ENCODE assay signal across 9 cellular contexts in genomic region chr12:118055144-118055557, GRCh38. TPM values are rescaled to one million over a fixed set of nuclear protein-coding genes. Genes with fewer than 3 reads are reported as not detected.
DNase-seq lines count a peak whose midpoint lies in the region; ATAC-seq and TF ChIP-seq lines count a peak whose summit lies in the region.
"Had no signal": no experiment of that assay in that cellular context is flagged by ENCODE, and none has a peak within 500 bp of the region (broad histone marks: within the 10 kb centered on the region; RNA-seq: fewer than 3 reads in every experiment).

No MANE protein-coding gene starts in this region.

- no peaks in the 10 kb centered on the region for H3K36me3 ChIP-seq in colonic mucosa

- peak; percentile 55 for ATAC-seq in GM21723 (IDR thresholded peaks at IDR 0.05; ENCODE audit: unreplicated experiment)
- ATAC-seq in GM18520 (IDR thresholded peaks at IDR 0.05; ENCODE audit: unreplicated experiment) = no peak

- TF ChIP-seq CTCF in colonic mucosa (IDR thresholded peaks at IDR 0.05) = peak; percentile 49
- TF ChIP-seq CTCF in nephron (IDR thresholded peaks at IDR 0.05; ENCODE audit: unreplicated experiment in 3 of 3) = peak; percentile 35 to 48 (median 37)
- peak; percentile 75 for TF ChIP-seq CTCF in type B pancreatic cell (conservative IDR thresholded peaks at IDR 0.05)

- H3K4me1 Mint-ChIP-seq in nephron (peaks cover 29% of the 10 kb centered on the region), type B pancreatic cell (ENCODE audit: unreplicated experiment) (peaks cover 23% of the 10 kb centered on the region)

- peak overlapping the region in 2 of 3 experiments; percentile 35 to 45 for H3K4me3 Mint-ChIP-seq in nephron
- no peak overlapping the region for H3K4me3 Mint-ChIP-seq in type B pancreatic cell
- H3K4me3 Mint-ChIP-seq: dendritic cell treated with granulocyte-macrophage colony-stimulating factor and Interleukin-4, amounts not matched to agents 40 ng/mL and 50 ng/mL, for 4 days had no signal

- H3K27ac ChIP-seq in colonic mucosa = no peak overlapping the region

- peaks cover 31% of the 10 kb centered on the region for H3K36me3 Mint-ChIP-seq in nephron (ENCODE audit: low read depth)
- H3K36me3 Mint-ChIP-seq in type B pancreatic cell = peaks cover 15% of the 10 kb centered on the region

- DNase-seq in EL = peak; percentile 54
- peak; percentile 74 for DNase-seq in NCI-H2029 (lab: John Stamatoyannopoulos, UW)
- DNase-seq in activated CD4-positive, CD25-positive, alpha-beta regulatory T cell treated with anti-CD3 and anti-CD28 coated beads, Interleukin-2, amount 50 U/mL, for 72 hours = peak; percentile 55
- DNase-seq in colonic mucosa = peak; percentile 45
- DNase-seq in type B pancreatic cell (ENCODE audit: extremely low spot score, unreplicated experiment) = no peak

- H3K4me3 ChIP-seq in colonic mucosa = no peak overlapping the region

- H3K27me3 Mint-ChIP-seq in nephron (ENCODE audit: low read depth) (no peaks in the 10 kb centered on the region), type B pancreatic cell (no peaks in the 10 kb centered on the region)
- H3K27me3 Mint-ChIP-seq: dendritic cell treated with granulocyte-macrophage colony-stimulating factor and Interleukin-4, amounts not matched to agents 40 ng/mL and 50 ng/mL, for 4 days had no signal

- H3K9me3 ChIP-seq in colonic mucosa = no peaks in the 10 kb centered on the region

- no peaks in the 10 kb centered on the region for H3K27me3 ChIP-seq in colonic mucosa

- intact Hi-C loops in colonic mucosa (cut with DNase I) = no loop called here

- H3K4me1 ChIP-seq in colonic mucosa = peaks cover 27% of the 10 kb centered on the region

- H3K27ac Mint-ChIP-seq in nephron (no peak overlapping the region), type B pancreatic cell (peak overlapping the region; percentile 31)
- H3K27ac Mint-ChIP-seq: dendritic cell treated with granulocyte-macrophage colony-stimulating factor and Interleukin-4, amounts not matched to agents 40 ng/mL and 50 ng/mL, for 4 days had no signal

- H3K9me3 Mint-ChIP-seq in nephron (no peaks in the 10 kb centered on the region), type B pancreatic cell (peaks cover 5% of the 10 kb centered on the region)
- H3K9me3 Mint-ChIP-seq: dendritic cell treated with granulocyte-macrophage colony-stimulating factor and Interleukin-4, amounts not matched to agents 40 ng/mL and 50 ng/mL, for 4 days had no signal

- no peak overlapping the region for H3K9ac ChIP-seq in colonic mucosa (ENCODE audit: low read depth in 2 of 2, low read length in 2 of 2)

RNA-seq across cellular contexts. Expression of gene WSB2, which starts 5.8 kb away (rescaled TPM):
- total RNA-seq in colonic mucosa = 100 to 1,000 TPM in 1 of 2 donors, 10 to 100 TPM in 1; 99.1 to 120 TPM
- 46.0 and 58.1 TPM in 2 replicates for total RNA-seq in type B pancreatic cell (ENCODE audit: low replicate concordance)

RNA-seq across cellular contexts. Expression of gene RFC5, which starts 38.6 kb away (rescaled TPM):
- 10 to 100 TPM in 1 of 2 donors, 1 to 10 TPM in 1; 9.4 to 36.0 TPM for total RNA-seq in colonic mucosa
- total RNA-seq in type B pancreatic cell (ENCODE audit: low replicate concordance) = 24.4 and 41.9 TPM in 2 replicates

RNA-seq across cellular contexts. Expression of gene VSIG10, which starts 48.7 kb away (rescaled TPM):
- total RNA-seq in colonic mucosa = 10 to 100 TPM; 60.0 to 69.0 TPM
- 45.1 and 105 TPM in 2 replicates for total RNA-seq in type B pancreatic cell (ENCODE audit: low replicate concordance)
